14 cellular contexts compared by ENCODE assay signal in genomic region chr6:144678844-144679243, GRCh38.
DNase-seq lines count a peak whose midpoint lies in the region; ATAC-seq and TF ChIP-seq lines count a peak whose summit lies in the region.
"Had no signal": no experiment of that assay in that cellular context is flagged by ENCODE, and none has a peak within 500 bp of the region (broad histone marks: within the 10 kb centered on the region; RNA-seq: fewer than 3 reads in every experiment).

No MANE protein-coding gene starts in this region.

- no peak overlapping the region for H3K4me2 ChIP-seq in IMR-90 (ENCODE audit: low read depth, low read length)
- H3K4me2 ChIP-seq: BLaER1 had no signal

- no peak overlapping the region for H3K56ac ChIP-seq in IMR-90 (ENCODE audit: extremely low read depth, insufficient read depth, low read length)

- H3K4me1 ChIP-seq in IMR-90 (ENCODE audit: control insufficient read depth, insufficient read depth, low read length) = peaks cover 4% of the 10 kb centered on the region; the same call in 1 of the 2 replicates

- DNase-seq in AG08395 (ENCODE audit: low spot score) (peak; percentile 43), IMR-90 (peak; percentile 53), cardiac fibroblast (ENCODE audit: low read depth in 2 of 2) (peak; percentile 77 to 91), medulla oblongata (ENCODE audit: extremely low spot score) (peak; percentile 30), SW480 (ENCODE audit: low spot score) (no peak), NCI-H1092 (lab: John Stamatoyannopoulos, UW) (no peak)
- no peak for DNase-seq in activated T-cell treated with anti-CD3 and anti-CD28 coated beads, Interleukin-2, amount 50 U/mL, for 4 hours
- DNase-seq: DMS79 treated with DMSO at 0.1 percent for 48 hours, hypothalamus, lower lobe of right lung, NCI-H2081 treated with DMSO at 0.1 percent for 48 hours, occipital lobe had no signal

- H4K5ac ChIP-seq in IMR-90 (ENCODE audit: low read depth, low read length) = no peak overlapping the region

- H2BK120ac ChIP-seq in IMR-90 (ENCODE audit: low read depth, low read length) = no peak overlapping the region

- no peaks in the 10 kb centered on the region; the same call in 1 of the 2 replicates for H3K9me1 ChIP-seq in IMR-90 (ENCODE audit: insufficient read depth, low read length)

- no peak overlapping the region for H3K9ac ChIP-seq in IMR-90 (ENCODE audit: low read depth, low read length)
- H3K9ac ChIP-seq: BLaER1 had no signal

- H3K4ac ChIP-seq in IMR-90 (ENCODE audit: low read depth, low read length) = no peak overlapping the region

- no peak overlapping the region for H3K14ac ChIP-seq in IMR-90 (replicated peaks; ENCODE audit: low read depth, low read length)

- peaks cover 0 to 9% of the 10 kb centered on the region in 2 experiments; a peak in 3 of 4 replicates for H3K79me1 ChIP-seq in IMR-90 (ENCODE audit: low read depth in 1 of 2, low read length in 2 of 2)

- in situ Hi-C loops in IMR-90 (cut with MboI; ENCODE audit: low sequenced_read_pairs) = no loop called here

- H3K27me3 ChIP-seq in IMR-90 (ENCODE audit: control insufficient read depth, insufficient read depth, low read length) = no peaks in the 10 kb centered on the region
- H3K27me3 ChIP-seq: BLaER1 had no signal

- no peak overlapping the region for H4K8ac ChIP-seq in IMR-90 (ENCODE audit: low read depth in 2 of 2, low read length in 2 of 2)

- TF ChIP-seq RAD21 in IMR-90 (IDR thresholded peaks at IDR 0.05; ENCODE audit: low read length) = no peak

- H2AK9ac ChIP-seq in IMR-90 (replicated peaks; ENCODE audit: low read depth, low read length, poor library complexity) = no peak overlapping the region

- no peak overlapping the region for H3K4me3 Mint-ChIP-seq in activated T-cell treated with anti-CD3 and anti-CD28 coated beads, Interleukin-2, amount 50 U/mL, for 4 hours

- ATAC-seq in IMR-90 (ENCODE audit: low read depth) (no peak), GM19328 (IDR thresholded peaks at IDR 0.05; ENCODE audit: unreplicated experiment) (no peak)
- ATAC-seq in activated T-cell treated with anti-CD3 and anti-CD28 coated beads, Interleukin-2, amount 50 U/mL, for 4 hours = no peak

- no peaks in the 10 kb centered on the region for H3K36me3 ChIP-seq in IMR-90 (ENCODE audit: control insufficient read depth, insufficient read depth, low read length)

- no peak overlapping the region for H2AK5ac ChIP-seq in IMR-90 (ENCODE audit: low read depth, low read length)

- CTCF ChIA-PET in IMR-90 (lab: Yijun Ruan, JAX) = no interaction called here

- peaks cover 17% of the 10 kb centered on the region for H3K4me1 Mint-ChIP-seq in activated T-cell treated with anti-CD3 and anti-CD28 coated beads, Interleukin-2, amount 50 U/mL, for 4 hours (ENCODE audit: low read depth)

- no CpG with 5 or more reads among the region's 1 CpG for WGBS in IMR-90 (ENCODE audit: extremely low coverage in 2 of 2, insufficient read length in 1 of 2), 2 experiments

- no peak overlapping the region for H2AFZ ChIP-seq in IMR-90 (replicated peaks; ENCODE audit: low read length, poor library complexity)

- H3K36me3 Mint-ChIP-seq in activated T-cell treated with anti-CD3 and anti-CD28 coated beads, Interleukin-2, amount 50 U/mL, for 4 hours (ENCODE audit: insufficient read depth) = peaks cover 44% of the 10 kb centered on the region

- H2BK5ac ChIP-seq in IMR-90 (ENCODE audit: low read depth, low read length, poor library complexity, severe bottlenecking) = no peak overlapping the region

- H3K27me3 Mint-ChIP-seq in activated T-cell treated with anti-CD3 and anti-CD28 coated beads, Interleukin-2, amount 50 U/mL, for 4 hours (ENCODE audit: low read depth) = no peaks in the 10 kb centered on the region

- TF ChIP-seq CTCF in IMR-90 (conservative IDR thresholded peaks at IDR 0.05; ENCODE audit: low read depth, low read length) (no peak), cardiac fibroblast (IDR thresholded peaks at IDR 0.05; ENCODE audit: low read depth, low read length) (no peak)

- no peak overlapping the region for H2BK20ac ChIP-seq in IMR-90 (ENCODE audit: low read depth, low read length)

- TF ChIP-seq POLR2A in IMR-90 (IDR thresholded peaks at IDR 0.05; ENCODE audit: low read depth, low read length) = no peak

- no peak overlapping the region for H3K18ac ChIP-seq in IMR-90 (ENCODE audit: low read depth, low read length)

- dilution Hi-C loops in IMR-90 (cut with HindIII; ENCODE audit: low sequenced_read_pairs, unreplicated experiment) = no loop called here

- no TSS peak for BruUV-seq in IMR-90 (replicated peaks; lab: Mats Ljungman, UMichigan)

- peaks cover 2% of the 10 kb centered on the region; the same call in 1 of the 2 replicates for H3K9me3 ChIP-seq in IMR-90 (ENCODE audit: control insufficient read depth, insufficient read depth, low read length)

- POLR2A ChIA-PET in IMR-90 (lab: Charles Lee; ENCODE audit: unreplicated experiment) = no interaction called here

- H3K23ac ChIP-seq in IMR-90 (ENCODE audit: low read depth, low read length) = no peak overlapping the region

- H4K20me1 ChIP-seq in IMR-90 (ENCODE audit: insufficient read depth, low read length) = no peaks in the 10 kb centered on the region

- H3K4me3 ChIP-seq in IMR-90 (ENCODE audit: insufficient read depth, low read depth, low read length) (no peak overlapping the region), cardiac fibroblast (replicated peaks in 1 of 2; ENCODE audit: low read depth in 2 of 2, low read length in 2 of 2) (no peak overlapping the region)
- H3K4me3 ChIP-seq: BLaER1, lower lobe of right lung had no signal

- intact Hi-C loops in IMR-90 (cut with micrococcal nuclease) = no loop called here

- H3K9me3 Mint-ChIP-seq in activated T-cell treated with anti-CD3 and anti-CD28 coated beads, Interleukin-2, amount 50 U/mL, for 4 hours = peaks cover 2% of the 10 kb centered on the region

- no peak overlapping the region for H2BK15ac ChIP-seq in IMR-90 (ENCODE audit: low read depth, low read length)

- no peak overlapping the region for H4K91ac ChIP-seq in IMR-90 (ENCODE audit: insufficient read depth, low read depth, low read length)

- no peak overlapping the region for H3K27ac ChIP-seq in IMR-90 (ENCODE audit: insufficient read depth, low read length)
- H3K27ac ChIP-seq: BLaER1, lower lobe of right lung had no signal

TF ChIP-seq in IMR-90, 13 proteins besides CTCF, POLR2A, EP300 and RAD21:
- peak; percentile 18; the same call in 1 of the 2 replicates for TF ChIP-seq NFE2L2 (IDR thresholded peaks at IDR 0.05; ENCODE audit: low read depth, low read length)
- TF ChIP-seq CEBPB (IDR thresholded peaks at IDR 0.05; ENCODE audit: low read depth, low read length) = peak; percentile 62
- no peak for TF ChIP-seq MAZ (IDR thresholded peaks at IDR 0.05; ENCODE audit: borderline replicate concordance, low read depth, low read length)
TF ChIP-seq in IMR-90: peak in this region for 2.

Comparison
In these comparisons a context has a peak if more than half of its experiments do, and no peak if none do; other contexts are left out.
1. DNase-seq: peak in AG08395 (single experiment), IMR-90 (single experiment), cardiac fibroblast (2 of 2) and medulla oblongata (single experiment); none in SW480 (single experiment), NCI-H1092 (single experiment) and activated T-cell treated with anti-CD3 and anti-CD28 coated beads, Interleukin-2, amount 50 U/mL, for 4 hours (single experiment).